Comparison of ENCODE assay signal across 9 cellular contexts in genomic region chr1:6448749-6449631, GRCh38. TPM values are rescaled to one million over a fixed set of nuclear protein-coding genes. Genes with fewer than 3 reads are reported as not detected.
DNase-seq lines count a peak whose midpoint lies in the region; ATAC-seq, FAIRE-seq and TF ChIP-seq lines count a peak whose summit lies in the region.
"Had no signal": no experiment of that assay in that cellular context is flagged by ENCODE, and none has a peak within 500 bp of the region (broad histone marks: within the 10 kb centered on the region; RNA-seq: fewer than 3 reads in every experiment).

No MANE protein-coding gene starts in this region.

- CTCF ChIA-PET in Calu3 (lab: Charles Lee), result interaction anchor here (0.5 kb wide), 1 partner anchor 69 kb away, joined by 6 read pairs; no protein-coding TSS in a partner anchor

- H3K27me3 ChIP-seq in bronchial epithelial cell (ENCODE audit: control insufficient read depth, insufficient read depth, low read length), result peaks cover 11% of the 10 kb centered on the region

- H3K9me3 Mint-ChIP-seq in Calu3 (ENCODE audit: low read depth, unreplicated experiment), result no peaks in the 10 kb centered on the region
- no peaks in the 10 kb centered on the region for H3K9me3 Mint-ChIP-seq in naive B cell
- H3K9me3 Mint-ChIP-seq in CD14-positive monocyte, result peaks cover 0 to 10% (median 0%) of the 10 kb centered on the region in 7 donors

- FAIRE-seq in bronchial epithelial cell (lab: Jason Lieb, UNC), result peak; percentile 93

- peaks cover 5% of the 10 kb centered on the region for H3K36me3 Mint-ChIP-seq in Calu3 (ENCODE audit: insufficient read depth, unreplicated experiment)
- H3K36me3 Mint-ChIP-seq in naive B cell, result peaks cover 0 to 8% of the 10 kb centered on the region in 2 donors
- peaks cover 0 to 5% of the 10 kb centered on the region in 2 donors for H3K36me3 Mint-ChIP-seq in CD14-positive monocyte

- H3K4me3 ChIP-seq in bronchial epithelial cell (ENCODE audit: low read depth, low read length), result no peak overlapping the region
- H3K4me3 ChIP-seq: lung had no signal

- peak in 1 of 2 donors; percentile 16 for ATAC-seq in naive B cell (ENCODE audit: low read depth in 2 of 2)

- TF ChIP-seq CTCF in Calu3 (IDR thresholded peaks at IDR 0.05; ENCODE audit: unreplicated experiment) (no peak), bronchial epithelial cell (IDR thresholded peaks at IDR 0.05; ENCODE audit: insufficient read depth, low read length, severe bottlenecking) (no peak), CD14-positive monocyte (IDR thresholded peaks at IDR 0.05) (no peak)

- intact Hi-C loops in Calu3 (cut with micrococcal nuclease; ENCODE audit: unreplicated experiment) (no loop called here), CD14-positive monocyte (cut with micrococcal nuclease) (no loop called here)

- H3K4me1 Mint-ChIP-seq in Calu3 (ENCODE audit: low read depth, unreplicated experiment) (no peaks in the 10 kb centered on the region), naive B cell (peaks cover 11 to 23% (median 15%) of the 10 kb centered on the region in 3 donors), CD14-positive monocyte (peaks cover 2% of the 10 kb centered on the region)

- peak overlapping the region; percentile 30 for H3K4me3 Mint-ChIP-seq in Calu3 (ENCODE audit: low read depth, unreplicated experiment)
- peak overlapping the region in 7 of 8 donors; percentile 48 to 90 (median 68) for H3K4me3 Mint-ChIP-seq in naive B cell
- H3K4me3 Mint-ChIP-seq in CD14-positive monocyte, result peak overlapping the region in 1 of 2 donors; percentile 75

- H3K27ac Mint-ChIP-seq in Calu3 (ENCODE audit: unreplicated experiment) (no peak overlapping the region), naive B cell (peak overlapping the region in 1 of 6 donors; percentile 55), CD14-positive monocyte (no peak overlapping the region)

- no peaks in the 10 kb centered on the region for H3K36me3 ChIP-seq in bronchial epithelial cell (ENCODE audit: control insufficient read depth, insufficient read depth, low read length)

- H3K27me3 Mint-ChIP-seq in Calu3 (ENCODE audit: unreplicated experiment) (peaks cover 28% of the 10 kb centered on the region), naive B cell (peaks cover 32 to 86% (median 61%) of the 10 kb centered on the region in 3 donors), CD14-positive monocyte (ENCODE audit: low read depth in 3 of 3) (peaks cover 69 to 90% (median 74%) of the 10 kb centered on the region in 3 donors)

- DNase-seq in Calu3 (no peak), NCI-H1092 treated with DMSO at 0.1 percent for 48 hours (lab: John Stamatoyannopoulos, UW) (peak; percentile 91), bronchial epithelial cell (ENCODE audit: low read depth) (no peak), naive B cell (no peak), CD14-positive monocyte (ENCODE audit: low spot score) (no peak), kidney tubule cell (ENCODE audit: low spot score) (no peak), cerebellar nuclear complex (lab: John Stamatoyannopoulos, UW) (no peak), activated gamma-delta T cell treated with Interleukin-2 at 50 U/mL for 16 hours (no peak)

- BruUV-seq in Calu3 (replicated peaks; lab: Mats Ljungman, UMichigan), result no TSS peak

RNA-seq across cellular contexts. Expression of gene TNFRSF25, which starts 17.0 kb away (rescaled TPM):
- total RNA-seq in Calu3 (2022) (6.4 and 10.1 TPM in 2 replicates), bronchial epithelial cell (20.5 and 30.3 TPM in 2 replicates)
- polyA plus RNA-seq in naive B cell (ENCODE audit: low read depth in 6 of 6) (under 1 TPM in 2 of 6 donors, not detected in 4; 0.28 to 0.68 TPM), CD14-positive monocyte (under 1 TPM; 0.33 to 0.48 TPM)

RNA-seq across cellular contexts. Expression of gene ESPN, which starts 24.4 kb away (rescaled TPM):
- total RNA-seq in Calu3 (2022) (2.2 and 3.4 TPM in 2 replicates), bronchial epithelial cell (4.5 and 8.4 TPM in 2 replicates)
- polyA plus RNA-seq in naive B cell (ENCODE audit: low read depth in 6 of 6) (not detected), CD14-positive monocyte (not detected)

RNA-seq across cellular contexts. Expression of gene HES2, which starts 29.3 kb away (rescaled TPM):
- not detected in 2 replicates for total RNA-seq in Calu3 (2022)
- 98.1 and 116 TPM in 2 replicates for total RNA-seq in bronchial epithelial cell
- polyA plus RNA-seq in naive B cell (ENCODE audit: low read depth in 6 of 6), result not detected
- polyA plus RNA-seq in CD14-positive monocyte, result not detected

RNA-seq across cellular contexts. Expression of gene PLEKHG5, which starts 42.5 kb away (rescaled TPM):
- total RNA-seq in Calu3 (2022) (5.1 and 7.8 TPM in 2 replicates), bronchial epithelial cell (42.9 and 45.2 TPM in 2 replicates)
- polyA plus RNA-seq in naive B cell (ENCODE audit: low read depth in 6 of 6) (not detected), CD14-positive monocyte (not detected)

RNA-seq across cellular contexts. Expression of gene ACOT7, which starts 55.4 kb away (rescaled TPM):
- total RNA-seq in Calu3 (2022) (32.1 and 36.2 TPM in 2 replicates), bronchial epithelial cell (88.1 and 89.8 TPM in 2 replicates)
- polyA plus RNA-seq in naive B cell (ENCODE audit: low read depth in 6 of 6) (1 to 10 TPM; 1.8 to 3.7 (median 2.9) TPM), CD14-positive monocyte (1 to 10 TPM in 1 of 2 donors, under 1 TPM in 1; 0.63 to 1.4 TPM)

Comparison
In these comparisons a context has a peak if more than half of its experiments do, and no peak if none do; other contexts are left out.
1. RNA of gene HES2, which starts 29.3 kb away (total RNA-seq): 98.1 to 116 TPM in bronchial epithelial cell; not detected in Calu3; every median in the first group is over 10 times any median in the second.